ENCODE assay signal across 25 cellular contexts in the genomic region with DNA sequence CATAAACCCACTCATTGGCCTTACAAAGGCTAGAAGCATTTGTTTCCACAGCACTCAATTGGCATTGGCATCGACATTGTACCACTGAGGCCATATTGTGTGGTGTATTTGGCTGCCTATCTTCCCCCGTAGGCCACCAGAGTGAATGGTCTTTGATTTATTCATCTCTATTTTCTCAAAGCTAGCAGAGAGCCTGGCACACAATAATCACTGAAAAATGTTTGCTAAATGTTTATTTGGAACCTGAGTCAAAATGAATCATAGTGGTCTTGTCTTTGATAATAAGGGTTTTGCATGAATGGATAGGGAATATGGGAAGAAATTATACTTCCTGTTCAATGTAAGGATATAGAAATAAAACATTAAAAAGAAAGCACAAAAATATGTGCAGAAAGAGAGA.
"Had no signal": no experiment of that assay in that cellular context is flagged by ENCODE, and none has a peak within 500 bp of the region (broad histone marks: within the 10 kb centered on the region; RNA-seq: fewer than 3 reads in every experiment).

No MANE protein-coding gene starts in this region.

- ATAC-seq: foreskin keratinocyte; left ventricle myocardium superior; stimulated activated naive B cell treated with anti-CD40 and anti-IgM and Interleukin-4, amounts not matched to agents 10 μg/mL and 1 μg/mL and 100 μg/mL, for 72 hours; WTC11 had no signal

- DNase-seq: activated CD4-positive, alpha-beta memory T cell treated with anti-CD3 and anti-CD28 coated beads, Interleukin-2, amount 10 ng/mL, durations not matched to agents 7 days and 5 days; activated CD4-positive, alpha-beta T cell treated with anti-CD3 and anti-CD28 coated beads for 1 hour; activated CD4-positive, alpha-beta T cell treated with anti-CD3 and anti-CD28 coated beads, Interleukin-2, amount 10 ng/mL, durations not matched to agents 7 days and 5 days; activated CD8-positive, alpha-beta memory T cell treated with anti-CD3 and anti-CD28 coated beads, Interleukin-2, amount 50 U/mL, for 48 hours; activated gamma-delta T cell; activated naive CD4-positive, alpha-beta T cell treated with anti-CD3 and anti-CD28 coated beads, Interleukin-2, amount 10 ng/mL, durations not matched to agents 7 days and 5 days; activated naive CD8-positive, alpha-beta T cell treated with anti-CD3 and anti-CD28 coated beads, Interleukin-2, amount 10 ng/mL, durations not matched to agents 7 days and 5 days; activated T-cell treated with anti-CD3 and anti-CD28 coated beads, Interleukin-2, amount 50 U/mL, for 24 hours; central memory CD4-positive, alpha-beta T cell; foreskin keratinocyte; heart left ventricle; kidney glomerular epithelial cell; left ventricle myocardium superior; ovary; retina; sigmoid colon; stimulated activated CD4-positive, alpha-beta T cell treated with anti-CD3 and anti-CD28 coated beads, Interleukin-15, amount 100 ng/mL, for 24 hours; stimulated activated CD4-positive, alpha-beta T cell treated with anti-CD3 and anti-CD28 coated beads, Interleukin-2, amount 100 ng/mL, for 24 hours; stimulated activated naive B cell treated with anti-CD40 and anti-IgM and Interleukin-4, amounts not matched to agents 10 μg/mL and 1 μg/mL and 100 μg/mL, for 72 hours; stomach; T-helper 9 cell; thyroid gland; upper lobe of right lung had no signal

- H3K27ac ChIP-seq: foreskin keratinocyte, heart left ventricle, ovary, prostate gland, sigmoid colon, stomach, thyroid gland, upper lobe of right lung had no signal

- H3K9me3 ChIP-seq: heart left ventricle, ovary, prostate gland, sigmoid colon, stomach, thyroid gland, upper lobe of right lung had no signal

- H3K4me3 ChIP-seq: heart left ventricle, ovary, prostate gland, sigmoid colon, stomach, thyroid gland, upper lobe of right lung had no signal

- H3K27me3 ChIP-seq: foreskin keratinocyte, heart left ventricle, ovary, sigmoid colon, stomach, thyroid gland, upper lobe of right lung had no signal

- H3K4me1 ChIP-seq: foreskin keratinocyte, prostate gland, sigmoid colon, stomach, thyroid gland, upper lobe of right lung had no signal

- H3K36me3 ChIP-seq: heart left ventricle, ovary, prostate gland, sigmoid colon, stomach, thyroid gland, upper lobe of right lung had no signal
